In the genomic region with DNA sequence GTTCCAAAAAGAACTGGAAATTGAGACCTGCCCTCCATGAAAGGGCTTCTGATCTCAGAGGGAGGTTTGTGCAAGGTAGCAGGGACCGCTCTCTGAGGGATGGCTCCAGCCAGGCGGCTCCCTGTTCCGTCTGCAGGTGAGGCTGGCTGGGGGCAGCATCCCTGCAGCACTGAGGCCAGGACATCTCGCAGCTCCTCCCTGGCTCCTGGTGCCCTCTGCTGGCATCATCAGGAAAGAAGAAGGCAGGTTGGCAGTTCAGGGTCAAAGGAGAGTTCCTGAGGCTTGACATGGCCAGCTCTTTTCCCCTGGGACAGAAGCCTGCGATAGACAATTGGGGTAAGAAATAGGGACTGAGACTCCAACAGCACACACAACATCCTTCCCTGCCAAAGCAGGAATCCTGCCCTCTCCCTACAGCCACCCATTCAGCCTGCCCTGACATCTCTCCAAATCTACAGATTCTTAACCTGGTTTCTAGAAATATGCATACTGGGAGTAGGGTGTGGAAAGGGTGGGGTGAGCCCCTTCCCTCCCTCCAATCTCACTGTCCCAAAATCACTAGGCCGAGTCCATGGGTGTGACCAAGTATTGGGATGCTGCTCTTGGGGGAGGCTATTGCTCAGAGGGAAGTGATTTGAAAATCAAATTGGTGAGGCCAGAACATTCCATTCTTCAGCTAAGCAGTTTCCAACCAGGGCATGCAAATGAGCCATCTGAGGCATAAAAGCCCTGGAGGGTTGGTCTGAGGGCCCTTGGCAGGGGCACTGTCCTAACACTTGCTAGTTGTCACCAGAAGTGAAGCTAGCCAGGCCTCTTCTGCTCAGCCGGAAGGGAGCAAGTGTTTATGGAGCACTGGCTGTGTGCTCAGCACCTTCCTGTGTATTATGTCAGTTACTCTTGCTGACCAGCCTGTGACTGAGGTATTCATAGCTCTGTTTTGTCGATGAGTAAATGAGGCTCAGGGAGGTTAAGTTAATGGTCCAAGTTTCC, we compare ENCODE assay signal across 9 cellular contexts.
DNase-seq lines count a peak whose midpoint lies in the region; ATAC-seq and TF ChIP-seq lines count a peak whose summit lies in the region.
"Had no signal": no experiment of that assay in that cellular context is flagged by ENCODE, and none has a peak within 500 bp of the region (broad histone marks: within the 10 kb centered on the region; RNA-seq: fewer than 3 reads in every experiment).

No MANE protein-coding gene starts in this region.

- WGBS in suprapubic skin, result 62% methylated on average over 6 of the region's 8 CpGs

- CTCF ChIA-PET in PC-9 (lab: Charles Lee), result interaction anchor here (0.5 to 1.7 kb wide), 6 partner anchors 12 to 260 kb away, joined by 3 to 13 read pairs (median 4); no protein-coding TSS in a partner anchor

- POLR2A ChIA-PET in PC-9 (lab: Charles Lee; ENCODE audit: unreplicated experiment), result no interaction called here

- ATAC-seq in Right ventricle myocardium superior (ENCODE audit: poor library complexity), result peak; percentile 92
- no peak for ATAC-seq in stimulated activated naive CD8-positive, alpha-beta T cell treated with anti-CD3 and anti-CD28 coated beads, Interleukin-15, Interleukin-2, amounts not matched to agents 100 U/mL and 50 U/mL, for 24 hours

- H3K4me3 ChIP-seq in PC-9 (no peak overlapping the region), suprapubic skin (no peak overlapping the region)

- peak; percentile 69 for TF ChIP-seq CTCF in PC-9 (conservative IDR thresholded peaks at IDR 0.05)
- peak in 1 of 2 donors; percentile 33 for TF ChIP-seq CTCF in suprapubic skin (IDR thresholded peaks at IDR 0.05)

- no peak overlapping the region for H3K4me2 ChIP-seq in PC-9

- intact Hi-C loops in PC-9 (cut with micrococcal nuclease; ENCODE audit: unreplicated experiment) (no loop called here), Right ventricle myocardium superior (cut with DNase I) (loop anchor here (5.0 kb wide), 1 partner anchor 258 kb away; no protein-coding TSS in a partner anchor)

- H3K9me3 ChIP-seq in PC-9 (ENCODE audit: insufficient read depth, low read depth) (no peaks in the 10 kb centered on the region), suprapubic skin (no peaks in the 10 kb centered on the region)

- H4K20me1 ChIP-seq in PC-9 (ENCODE audit: insufficient read depth), result no peaks in the 10 kb centered on the region

- DNase-seq in NCI-H510A treated with DMSO at 0.1 percent for 48 hours (lab: John Stamatoyannopoulos, UW), result peak; percentile 47
- DNase-seq in NCI-H510A (lab: John Stamatoyannopoulos, UW), result no peak
- peak in 1 of 2 experiments; percentile 47 for DNase-seq in PC-9
- DNase-seq in Right ventricle myocardium superior, result no peak
- DNase-seq in superior temporal gyrus (ENCODE audit: extremely low spot score), result peak; percentile 24
- DNase-seq in stimulated activated naive CD8-positive, alpha-beta T cell treated with anti-CD3 and anti-CD28 coated beads, Interleukin-15, Interleukin-2, amounts not matched to agents 100 U/mL and 50 U/mL, for 24 hours, result no peak
- DNase-seq in suprapubic skin (ENCODE audit: low spot score in 2 of 2), result no peak
- no peak for DNase-seq in HuH-7 (ENCODE audit: low spot score)
- DNase-seq: trophoblast cell had no signal

- H3K9me2 ChIP-seq in PC-9 (ENCODE audit: insufficient read depth), result no peaks in the 10 kb centered on the region

- H3K4me1 ChIP-seq in PC-9 (replicated peaks; ENCODE audit: insufficient read depth) (no peaks in the 10 kb centered on the region), suprapubic skin (peaks cover 5% of the 10 kb centered on the region)

- no peak overlapping the region for H3K27ac ChIP-seq in PC-9
- no peak overlapping the region for H3K27ac ChIP-seq in suprapubic skin

- no peak for TF ChIP-seq EP300 in suprapubic skin (IDR thresholded peaks at IDR 0.05)

- H3K36me3 ChIP-seq in PC-9 (ENCODE audit: low read depth) (no peaks in the 10 kb centered on the region), suprapubic skin (no peaks in the 10 kb centered on the region)

- H3F3A ChIP-seq in PC-9 (ENCODE audit: insufficient read depth, low read depth), result no peaks in the 10 kb centered on the region

- BruUV-seq in PC-9 (replicated peaks; lab: Mats Ljungman, UMichigan), result no TSS peak

- H3K27me3 ChIP-seq in PC-9 (ENCODE audit: insufficient read depth, low read depth) (peaks cover 29% of the 10 kb centered on the region; the same call in 1 of the 2 replicates), suprapubic skin (peaks cover 5% of the 10 kb centered on the region)

- H3K79me2 ChIP-seq in PC-9 (ENCODE audit: low read depth), result no peaks in the 10 kb centered on the region

- H2AFZ ChIP-seq in PC-9, result no peak overlapping the region

- TF ChIP-seq POLR2A in suprapubic skin (IDR thresholded peaks at IDR 0.05), result no peak

Comparison
In these comparisons a context has a peak if more than half of its experiments do, and no peak if none do; other contexts are left out.
1. DNase-seq: peak in NCI-H510A treated with DMSO at 0.1 percent for 48 hours (single experiment) and superior temporal gyrus (single experiment); none in NCI-H510A (single experiment), Right ventricle myocardium superior (single experiment), stimulated activated naive CD8-positive, alpha-beta T cell treated with anti-CD3 and anti-CD28 coated beads, Interleukin-15, Interleukin-2, amounts not matched to agents 100 U/mL and 50 U/mL, for 24 hours (single experiment), suprapubic skin (0 of 2) and HuH-7 (single experiment).